1 cellular context compared by ENCODE assay signal in genomic region chr1:85200870-85201339, GRCh38.
TF ChIP-seq lines count a peak whose summit lies in the region.

Gene SYDE2, minus strand, starts transcription at chr1:85201016. Its CDS starts 20 bp downstream, at chr1:85200996.

TF ChIP-seq in HepG2, 621 proteins besides CTCF, POLR2A, EP300 and RAD21 (continued from another document and continues in another):
- no peak for TF ChIP-seq ARID4A (CRISPR knock-in tag; IDR thresholded peaks at IDR 0.05; ENCODE audit: borderline replicate concordance)
- 0 out of 2 replicates have a peak, but pooled peaks have one; percentile 38 for TF ChIP-seq ZNF414 (CRISPR knock-in tag; IDR thresholded peaks at IDR 0.05)
- peak; percentile 32; the same call in 1 of the 2 replicates for TF ChIP-seq ZGPAT (CRISPR knock-in tag; IDR thresholded peaks at IDR 0.05)
- peak; percentile 68 for TF ChIP-seq PBX2 (CRISPR knock-in tag; IDR thresholded peaks at IDR 0.05)
- peak; percentile 5 for TF ChIP-seq RBM39 (IDR thresholded peaks at IDR 0.05; ENCODE audit: low read depth, low read length, poor library complexity, severe bottlenecking)
- peak; percentile 58; the same call in 1 of the 2 replicates for TF ChIP-seq HOXA9 (CRISPR knock-in tag; IDR thresholded peaks at IDR 0.05; ENCODE audit: borderline replicate concordance)
- no peak for TF ChIP-seq ZFP36L2 (CRISPR knock-in tag; IDR thresholded peaks at IDR 0.05)
- peak; percentile 92 for TF ChIP-seq SP5 (CRISPR knock-in tag; IDR thresholded peaks at IDR 0.05; ENCODE audit: borderline replicate concordance, low read depth)
- no peak for TF ChIP-seq ZUFSP (CRISPR knock-in tag; IDR thresholded peaks at IDR 0.05; ENCODE audit: borderline replicate concordance)
- no peak for TF ChIP-seq ZNF777 (CRISPR knock-in tag; IDR thresholded peaks at IDR 0.05)
- TF ChIP-seq ATM (IDR thresholded peaks at IDR 0.05; ENCODE audit: borderline replicate concordance), result no peak
- peak; percentile 59; the same call in 1 of the 2 replicates for TF ChIP-seq NFYB (CRISPR knock-in tag; IDR thresholded peaks at IDR 0.05)
- peak; percentile 87 for TF ChIP-seq ZNF446 (CRISPR knock-in tag; IDR thresholded peaks at IDR 0.05)
- peak; percentile 42; the same call in 1 of the 2 replicates for TF ChIP-seq ZNF431 (CRISPR knock-in tag; IDR thresholded peaks at IDR 0.05; ENCODE audit: borderline replicate concordance, low read depth)
- no peak for TF ChIP-seq CREB3 (CRISPR knock-in tag; IDR thresholded peaks at IDR 0.05)
- no peak for TF ChIP-seq BRD4 (CRISPR knock-in tag; IDR thresholded peaks at IDR 0.05)
- TF ChIP-seq MLXIP (CRISPR knock-in tag; IDR thresholded peaks at IDR 0.05; ENCODE audit: borderline replicate concordance), result no peak
- no peak for TF ChIP-seq HOXA5 (CRISPR knock-in tag; IDR thresholded peaks at IDR 0.05)
- peak; percentile 7; the same call in 1 of the 2 replicates for TF ChIP-seq CEBPG (CRISPR knock-in tag; IDR thresholded peaks at IDR 0.05)
- TF ChIP-seq BATF2 (CRISPR knock-in tag; IDR thresholded peaks at IDR 0.05), result 0 out of 2 replicates have a peak, but pooled peaks have one; percentile 55
- no peak; the same call in 1 of the 2 replicates for TF ChIP-seq ZBTB14 (CRISPR knock-in tag; IDR thresholded peaks at IDR 0.05)
- peak; percentile 34; the same call in 1 of the 2 replicates for TF ChIP-seq ZNF230 (CRISPR knock-in tag; IDR thresholded peaks at IDR 0.05)
- TF ChIP-seq TOPORS (CRISPR knock-in tag; IDR thresholded peaks at IDR 0.05), result peak; percentile 21; the same call in 1 of the 2 replicates
- TF ChIP-seq DMAP1 (CRISPR knock-in tag; IDR thresholded peaks at IDR 0.05), result peak; percentile 39; the same call in 1 of the 2 replicates
- no peak for TF ChIP-seq ZNF761 (CRISPR knock-in tag; conservative IDR thresholded peaks at IDR 0.05)
- TF ChIP-seq PBX3 (CRISPR knock-in tag; IDR thresholded peaks at IDR 0.05; ENCODE audit: borderline replicate concordance), result no peak
- peak; percentile 23; the same call in 1 of the 2 replicates for TF ChIP-seq KDM1A (CRISPR knock-in tag; IDR thresholded peaks at IDR 0.05)
- TF ChIP-seq ZNF816 (CRISPR knock-in tag; IDR thresholded peaks at IDR 0.05; ENCODE audit: borderline replicate concordance), result no peak
- TF ChIP-seq ZMYM4 (CRISPR knock-in tag; IDR thresholded peaks at IDR 0.05), result peak; percentile 70
- no peak for TF ChIP-seq SP1 (IDR thresholded peaks at IDR 0.05)
- TF ChIP-seq SP1 (CRISPR knock-in tag; IDR thresholded peaks at IDR 0.05), result peak; percentile 85
- peak; percentile 76 for TF ChIP-seq ZFX (CRISPR knock-in tag; IDR thresholded peaks at IDR 0.05; ENCODE audit: low read depth)
- no peak for TF ChIP-seq GABPA (IDR thresholded peaks at IDR 0.05; ENCODE audit: low read depth, low read length)
- TF ChIP-seq GABPA (CRISPR knock-in tag; IDR thresholded peaks at IDR 0.05; ENCODE audit: low read depth), result no peak
- peak; percentile 54; the same call in 1 of the 2 replicates for TF ChIP-seq ZMAT3 (CRISPR knock-in tag; conservative IDR thresholded peaks at IDR 0.05)
- peak; percentile 84 for TF ChIP-seq ZFY (CRISPR knock-in tag; IDR thresholded peaks at IDR 0.05)
- TF ChIP-seq CHD2 (IDR thresholded peaks at IDR 0.05; ENCODE audit: low read depth, low read length), result no peak
- TF ChIP-seq MYPOP (CRISPR knock-in tag; IDR thresholded peaks at IDR 0.05), result no peak
- TF ChIP-seq SKIL (CRISPR knock-in tag; IDR thresholded peaks at IDR 0.05; ENCODE audit: borderline replicate concordance), result peak; percentile 53; the same call in 1 of the 2 replicates
- no peak for TF ChIP-seq NPAS2 (CRISPR knock-in tag; IDR thresholded peaks at IDR 0.05; ENCODE audit: borderline replicate concordance)
- TF ChIP-seq KAT8 (CRISPR knock-in tag; IDR thresholded peaks at IDR 0.05), result 0 out of 2 replicates have a peak, but pooled peaks have one; percentile 7
- no peak for TF ChIP-seq FOXK2 (IDR thresholded peaks at IDR 0.05)
